22 cellular contexts compared by ENCODE assay signal in genomic region chr9:79562749-79563386, GRCh38.
"Had no signal": no experiment of that assay in that cellular context is flagged by ENCODE, and none has a peak within 500 bp of the region (broad histone marks: within the 10 kb centered on the region; RNA-seq: fewer than 3 reads in every experiment).

No MANE protein-coding gene starts in this region.

- H3K9ac ChIP-seq: neural progenitor cell had no signal

- H3K4me3 ChIP-seq: body of pancreas, colonic mucosa, esophagus squamous epithelium, neural progenitor cell, prostate gland, right atrium auricular region, skin epidermis, thoracic aorta, upper lobe of right lung had no signal

- H2AFZ ChIP-seq: neural progenitor cell had no signal

- H3K4me1 ChIP-seq: body of pancreas, colonic mucosa, esophagus squamous epithelium, prostate gland, right atrium auricular region, upper lobe of right lung had no signal

- DNase-seq: activated CD4-positive, alpha-beta T cell treated with anti-CD3 and anti-CD28 coated beads, Interleukin-2, amount 50 U/mL, for 1 hour; activated CD4-positive, CD25-positive, alpha-beta regulatory T cell treated with anti-CD3 and anti-CD28 coated beads, Interleukin-2, amount 50 U/mL, for 72 hours; activated CD8-positive, alpha-beta memory T cell treated with anti-CD3 and anti-CD28 coated beads, Interleukin-2, amount 50 U/mL, for 4 hours; activated gamma-delta T cell; activated T-cell treated with anti-CD3 and anti-CD28 coated beads, Interleukin-2, amount 50 U/mL, for 48 hours; amygdala; body of pancreas; colonic mucosa; effector CD4-positive, alpha-beta T cell; esophagus squamous epithelium; mesenchymal stem cell; naive thymus-derived CD4-positive, alpha-beta T cell; stimulated activated CD4-positive, alpha-beta T cell treated with anti-CD3 and anti-CD28 coated beads, Interleukin-4, amount 100 ng/mL, for 1 hour; stimulated activated naive CD8-positive, alpha-beta T cell treated with anti-CD3 and anti-CD28 coated beads, Interleukin-15, amount 100 ng/mL, for 72 hours; T-helper 17 cell; upper lobe of right lung had no signal

- H3K4me2 ChIP-seq: neural progenitor cell had no signal

- H3K9me3 ChIP-seq: body of pancreas, colonic mucosa, prostate gland, right atrium auricular region, thoracic aorta, upper lobe of right lung had no signal

- H3K36me3 ChIP-seq: colonic mucosa, esophagus squamous epithelium, neural progenitor cell, prostate gland, right atrium auricular region, thoracic aorta, upper lobe of right lung had no signal

- H3K27ac ChIP-seq: body of pancreas, colonic mucosa, esophagus squamous epithelium, neural progenitor cell, prostate gland, right atrium auricular region, skin epidermis, thoracic aorta, upper lobe of right lung, VCaP had no signal

- H3K27me3 ChIP-seq: body of pancreas, colonic mucosa, neural progenitor cell, right atrium auricular region, upper lobe of right lung had no signal
